In the genomic region with DNA sequence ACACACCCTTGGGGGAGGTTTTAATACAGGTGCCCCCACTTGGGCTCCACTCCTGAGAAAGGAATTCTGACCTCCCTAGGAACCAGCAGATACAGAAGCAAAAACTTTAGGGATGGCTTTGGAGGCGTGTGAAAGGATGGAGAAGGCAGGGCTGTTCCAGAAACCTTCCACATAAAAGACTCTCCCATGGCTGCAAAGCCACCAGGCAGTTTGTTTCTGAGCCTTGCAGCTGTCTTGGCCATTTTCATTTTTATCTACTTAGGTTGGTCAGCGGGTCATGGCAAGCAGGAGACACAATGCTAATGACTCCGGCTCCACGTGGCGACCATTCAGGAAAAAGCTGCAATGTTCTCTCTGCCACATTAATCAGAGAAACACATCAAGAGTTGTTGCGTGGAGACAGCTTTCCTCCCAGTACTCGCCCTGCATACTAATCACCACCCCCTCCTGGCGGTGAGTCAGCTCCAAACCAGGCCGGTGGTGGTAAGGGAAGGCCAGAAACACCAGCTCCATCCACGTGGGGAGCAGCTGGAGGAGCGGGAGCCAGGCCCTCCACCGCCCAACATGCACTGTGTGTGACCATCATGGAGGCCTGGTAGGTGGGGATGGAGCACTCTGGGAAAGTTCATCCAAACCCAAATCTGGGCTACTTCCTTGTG, we compare ENCODE assay signal across 8 cellular contexts. TPM values are rescaled to one million over a fixed set of nuclear protein-coding genes. Genes with fewer than 3 reads are reported as not detected.
DNase-seq lines count a peak whose midpoint lies in the region; ATAC-seq, FAIRE-seq and TF ChIP-seq lines count a peak whose summit lies in the region.

No MANE protein-coding gene starts in this region.

- FAIRE-seq in RCC 7860 (lab: Jason Lieb, UNC): no peak

- peaks cover 16% of the 10 kb centered on the region for H3K27me3 Mint-ChIP-seq in neural progenitor cell (ENCODE audit: insufficient read depth, low read depth)

- peaks cover 2% of the 10 kb centered on the region for H3K9me3 Mint-ChIP-seq in neural progenitor cell

- H3K4me1 Mint-ChIP-seq in neural progenitor cell: peaks cover 36% of the 10 kb centered on the region

- H3K4me3 Mint-ChIP-seq in neural progenitor cell: peak overlapping the region; percentile 43

- peak overlapping the region; percentile 98 for H3K27ac Mint-ChIP-seq in neural progenitor cell

- H3F3A ChIP-seq in neural progenitor cell (ENCODE audit: low read depth): no peaks in the 10 kb centered on the region

- DNase-seq in heart left ventricle (peak in 3 of 5 donors; percentile 38 to 70 (median 65)), cardiac septum (ENCODE audit: low spot score) (no peak), RCC 7860 (ENCODE audit: low spot score) (peak; percentile 20), epidermal melanocyte (ENCODE audit: insufficient read length, low spot score) (peak; percentile 57), neural progenitor cell (ENCODE audit: low spot score) (peak; percentile 34)

- H3K27ac ChIP-seq in heart left ventricle (peak overlapping the region in 2 of 12 donors; percentile 18 to 38), neural progenitor cell (no peak overlapping the region)

- H3K4me1 ChIP-seq in heart left ventricle: peaks cover 0 to 17% (median 0%) of the 10 kb centered on the region in 12 donors
- H3K4me1 ChIP-seq in neural progenitor cell: peaks cover 4% of the 10 kb centered on the region

- intact Hi-C loops in heart left ventricle (cut with DNase I) (loop anchor here in 1 of 10 donors (10.0 kb wide), 1 partner anchor 115 kb away; no protein-coding TSS in a partner anchor), cardiac septum (cut with DNase I) (no loop called here)

- H3K4me3 ChIP-seq in heart left ventricle (no peak overlapping the region), neural progenitor cell (no peak overlapping the region)

- WGBS in heart left ventricle, 4 donors: 56 to 78% (median 65%) methylated on average over 10 to 12 of the region's 12 CpGs

- no peaks in the 10 kb centered on the region for H4K20me1 ChIP-seq in neural progenitor cell (ENCODE audit: low read depth)

- no peak for TF ChIP-seq POLR2A in heart left ventricle (IDR thresholded peaks at IDR 0.05)

- H3K79me2 ChIP-seq in neural progenitor cell (ENCODE audit: low read depth): no peaks in the 10 kb centered on the region

- H3K36me3 Mint-ChIP-seq in neural progenitor cell: peaks cover 2% of the 10 kb centered on the region

- H3K9me3 ChIP-seq in heart left ventricle: peaks cover 0 to 12% (median 5%) of the 10 kb centered on the region in 12 donors
- no peaks in the 10 kb centered on the region for H3K9me3 ChIP-seq in neural progenitor cell (ENCODE audit: low read depth)

- peak overlapping the region; percentile 64 for H2AFZ ChIP-seq in neural progenitor cell (replicated peaks)

- no peak overlapping the region for H3K9ac ChIP-seq in neural progenitor cell

- H3K27me3 ChIP-seq in heart left ventricle: no peaks in the 10 kb centered on the region
- no peaks in the 10 kb centered on the region for H3K27me3 ChIP-seq in neural progenitor cell

- no peak overlapping the region for H3K4me2 ChIP-seq in neural progenitor cell

- no peaks in the 10 kb centered on the region for H3K36me3 ChIP-seq in heart left ventricle
- H3K36me3 ChIP-seq in neural progenitor cell: no peaks in the 10 kb centered on the region

- ATAC-seq in heart left ventricle (peak in 3 of 4 donors; percentile 56 to 73 (median 60)), GM21423 (IDR thresholded peaks at IDR 0.05; ENCODE audit: unreplicated experiment) (no peak), HG03521 (IDR thresholded peaks at IDR 0.05; ENCODE audit: unreplicated experiment) (no peak), GM18517 (IDR thresholded peaks at IDR 0.05; ENCODE audit: unreplicated experiment) (no peak)

- TF ChIP-seq CTCF in heart left ventricle (IDR thresholded peaks at IDR 0.05) (peak in 6 of 12 donors; percentile 12 to 27 (median 20)), neural progenitor cell (IDR thresholded peaks at IDR 0.05) (peak; percentile 6)

RNA-seq across cellular contexts. Expression of a gene that starts 30.9 kb away (rescaled TPM):
- 10 to 100 TPM; 31.7 to 59.2 (median 36.7) TPM for total RNA-seq in heart left ventricle
- 10 to 100 TPM in 1 of 2 donors, 1 to 10 TPM in 1; 7.5 to 24.4 TPM for polyA plus RNA-seq in heart left ventricle
- 46.0 TPM for total RNA-seq in cardiac septum
- total RNA-seq in neural progenitor cell (ENCODE audit: low replicate concordance): 4.8 and 14.9 TPM in 2 replicates

RNA-seq across cellular contexts. Expression of a gene that starts 38.7 kb away (rescaled TPM):
- total RNA-seq in heart left ventricle: 10 to 100 TPM; 44.5 to 85.9 (median 66.7) TPM
- 10 to 100 TPM; 10.9 to 27.0 TPM for polyA plus RNA-seq in heart left ventricle
- total RNA-seq in cardiac septum: 45.9 TPM
- 22.5 and 24.3 TPM in 2 replicates for total RNA-seq in neural progenitor cell (ENCODE audit: low replicate concordance)

Comparison
In these comparisons a context has a peak if more than half of its experiments do, and no peak if none do; other contexts are left out.
1. ATAC-seq: peak in heart left ventricle (3 of 4); none in GM21423 (single experiment), HG03521 (single experiment) and GM18517 (single experiment).